In genomic region chr15:72284781-72285180, GRCh38 we compare ENCODE assay signal across 16 cellular contexts. TPM values are rescaled to one million over a fixed set of nuclear protein-coding genes. Genes with fewer than 3 reads are reported as not detected.
"Had no signal": no experiment of that assay in that cellular context is flagged by ENCODE, and none has a peak within 500 bp of the region (broad histone marks: within the 10 kb centered on the region; RNA-seq: fewer than 3 reads in every experiment).

No MANE protein-coding gene starts in this region.

- H3K4me3 ChIP-seq: gastroesophageal sphincter, left lung, tibial artery had no signal

- ATAC-seq: activated CD8-positive, alpha-beta T cell treated with anti-CD3 and anti-CD28 coated beads, Interleukin-2, amount 10 ng/mL, durations not matched to agents 7 days and 5 days; gastroesophageal sphincter; left lung; stimulated activated memory B cell treated with anti-CD40 and anti-IgM and Interleukin-4, amounts not matched to agents 10 μg/mL and 1 μg/mL and 100 μg/mL, for 72 hours had no signal

- H3K4me3 Mint-ChIP-seq: activated CD4-positive, alpha-beta T cell treated with anti-CD3 and anti-CD28 coated beads, Interleukin-2, amount 10 ng/mL, durations not matched to agents 24 days and 14 days; activated CD8-positive, alpha-beta T cell treated with anti-CD3 and anti-CD28 coated beads, Interleukin-2, amount 10 ng/mL, durations not matched to agents 7 days and 5 days; activated naive CD8-positive, alpha-beta T cell treated with anti-CD3 and anti-CD28 coated beads for 36 hours; brain; naive B cell; stimulated activated memory B cell treated with anti-CD40 and anti-IgM and Interleukin-4, amounts not matched to agents 10 μg/mL and 1 μg/mL and 100 μg/mL, for 72 hours had no signal

- H3K27ac ChIP-seq: gastroesophageal sphincter, left lung, tibial artery had no signal

- H3K27ac Mint-ChIP-seq: activated CD4-positive, alpha-beta T cell treated with anti-CD3 and anti-CD28 coated beads, Interleukin-2, amount 10 ng/mL, durations not matched to agents 24 days and 14 days; activated CD8-positive, alpha-beta T cell treated with anti-CD3 and anti-CD28 coated beads, Interleukin-2, amount 10 ng/mL, durations not matched to agents 7 days and 5 days; activated naive CD8-positive, alpha-beta T cell treated with anti-CD3 and anti-CD28 coated beads for 36 hours; brain; stimulated activated memory B cell treated with anti-CD40 and anti-IgM and Interleukin-4, amounts not matched to agents 10 μg/mL and 1 μg/mL and 100 μg/mL, for 72 hours had no signal

- H3K27me3 Mint-ChIP-seq: activated CD4-positive, alpha-beta T cell treated with anti-CD3 and anti-CD28 coated beads, Interleukin-2, amount 10 ng/mL, durations not matched to agents 24 days and 14 days; activated naive CD8-positive, alpha-beta T cell treated with anti-CD3 and anti-CD28 coated beads for 36 hours; brain; naive B cell; stimulated activated memory B cell treated with anti-CD40 and anti-IgM and Interleukin-4, amounts not matched to agents 10 μg/mL and 1 μg/mL and 100 μg/mL, for 72 hours had no signal

- H3K9me3 Mint-ChIP-seq: activated CD4-positive, alpha-beta T cell treated with anti-CD3 and anti-CD28 coated beads, Interleukin-2, amount 10 ng/mL, durations not matched to agents 24 days and 14 days; activated naive CD8-positive, alpha-beta T cell treated with anti-CD3 and anti-CD28 coated beads for 36 hours; brain; naive B cell; stimulated activated memory B cell treated with anti-CD40 and anti-IgM and Interleukin-4, amounts not matched to agents 10 μg/mL and 1 μg/mL and 100 μg/mL, for 72 hours had no signal

- H3K4me1 Mint-ChIP-seq: activated naive CD8-positive, alpha-beta T cell treated with anti-CD3 and anti-CD28 coated beads for 36 hours; brain; naive B cell; stimulated activated memory B cell treated with anti-CD40 and anti-IgM and Interleukin-4, amounts not matched to agents 10 μg/mL and 1 μg/mL and 100 μg/mL, for 72 hours had no signal

- DNase-seq: activated CD4-positive, alpha-beta T cell treated with anti-CD3 and anti-CD28 coated beads, Interleukin-2, amount 10 ng/mL, durations not matched to agents 24 days and 14 days; activated CD4-positive, CD25-positive, alpha-beta regulatory T cell; activated CD8-positive, alpha-beta memory T cell treated with anti-CD3 and anti-CD28 coated beads, Interleukin-2, amount 50 U/mL, for 4 hours; activated CD8-positive, alpha-beta T cell treated with anti-CD3 and anti-CD28 coated beads, Interleukin-2, amount 10 ng/mL, durations not matched to agents 7 days and 5 days; activated gamma-delta T cell; activated naive CD8-positive, alpha-beta T cell treated with anti-CD3 and anti-CD28 coated beads for 36 hours; activated T-cell treated with anti-CD3 and anti-CD28 coated beads, Interleukin-2, amount 50 U/mL, for 48 hours; effector CD8-positive, alpha-beta T cell; left lung; naive B cell; retina; tibial artery had no signal

- H3K36me3 Mint-ChIP-seq: activated naive CD8-positive, alpha-beta T cell treated with anti-CD3 and anti-CD28 coated beads for 36 hours; brain had no signal

RNA-seq across cellular contexts. Expression of gene CELF6, which starts 35.2 kb away (rescaled TPM):
- total RNA-seq: epithelial cell of proximal tubule had no signal
